Comparison of ENCODE assay signal across 26 cellular contexts in the genomic region with DNA sequence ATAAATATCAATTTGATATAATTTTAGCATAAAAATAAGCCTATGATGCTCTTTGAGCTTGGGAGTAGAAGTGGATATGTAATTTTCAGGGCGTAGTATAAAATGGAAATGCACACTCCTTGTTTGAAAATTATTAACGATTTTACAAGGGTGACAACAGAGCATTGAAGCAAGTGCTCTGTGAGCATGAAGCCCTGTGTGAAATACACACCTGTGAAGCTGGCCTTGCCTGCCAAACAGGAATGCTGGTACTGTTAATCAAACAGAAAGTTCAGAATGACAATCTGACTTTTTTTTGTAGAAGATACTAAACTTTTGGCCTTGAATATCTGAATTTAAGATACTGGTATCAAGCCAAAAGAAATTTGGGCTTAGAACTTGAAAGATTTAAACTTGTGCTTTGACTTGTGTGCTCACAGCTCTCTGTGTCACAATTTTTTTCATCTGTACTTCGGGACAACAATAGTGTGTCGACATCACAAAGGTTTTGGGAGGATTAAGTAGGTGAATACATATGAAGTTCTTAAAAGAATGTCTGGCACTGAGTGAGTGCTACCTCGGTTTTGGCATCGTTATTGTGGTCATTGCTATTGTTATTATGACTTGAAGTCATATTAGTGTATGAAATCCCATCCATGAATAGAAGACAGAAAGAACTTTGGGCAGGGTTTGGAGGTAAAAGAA.
"Had no signal": no experiment of that assay in that cellular context is flagged by ENCODE, and none has a peak within 500 bp of the region (broad histone marks: within the 10 kb centered on the region; RNA-seq: fewer than 3 reads in every experiment).

No MANE protein-coding gene starts in this region.

- H3K27me3 Mint-ChIP-seq: naive B cell had no signal

- H3K27me3 ChIP-seq: dorsolateral prefrontal cortex, esophagus muscularis mucosa, foreskin keratinocyte, gastroesophageal sphincter, heart left ventricle, hepatocyte had no signal

- FAIRE-seq: colon, endothelial cell of umbilical vein, frontal cortex, kidney had no signal

- H3K4me3 Mint-ChIP-seq: immature natural killer cell, mesothelial cell of epicardium, naive B cell had no signal

- H3K4me1 Mint-ChIP-seq: immature natural killer cell, mesothelial cell of epicardium had no signal

- ATAC-seq: foreskin keratinocyte, gastroesophageal sphincter, heart left ventricle, left colon, left lobe of liver, left ventricle myocardium superior, lower lobe of right lung, mucosa of descending colon had no signal

- H3K27ac ChIP-seq: coronary artery, dorsolateral prefrontal cortex, esophagus muscularis mucosa, foreskin keratinocyte, gastroesophageal sphincter, heart left ventricle, hepatocyte, lower lobe of right lung had no signal

- H3K4me3 ChIP-seq: coronary artery, dorsolateral prefrontal cortex, esophagus muscularis mucosa, gastroesophageal sphincter, heart left ventricle, hepatocyte, lower lobe of right lung, mucosa of descending colon had no signal

- H3K9me3 Mint-ChIP-seq: mesothelial cell of epicardium, naive B cell had no signal

- H3K9me3 ChIP-seq: esophagus muscularis mucosa, gastroesophageal sphincter, heart left ventricle, lower lobe of right lung, mucosa of descending colon had no signal

- H3K4me1 ChIP-seq: foreskin keratinocyte, heart left ventricle, lower lobe of right lung had no signal

- DNase-seq: dermis blood vessel endothelial cell; dorsolateral prefrontal cortex; effector CD4-positive, alpha-beta T cell; effector memory CD4-positive, alpha-beta T cell; foreskin keratinocyte; heart left ventricle; hypothalamus; immature natural killer cell; islet precursor cell; kidney; kidney glomerular epithelial cell; left colon; left ventricle myocardium superior; lower lobe of right lung; mesenchymal stem cell; mucosa of descending colon; naive B cell had no signal

- H3K27ac Mint-ChIP-seq: immature natural killer cell, mesothelial cell of epicardium had no signal

- H3K36me3 Mint-ChIP-seq: immature natural killer cell, mesothelial cell of epicardium had no signal
